In genomic region chr2:229467783-229468182, GRCh38 we compare ENCODE assay signal across 36 cellular contexts.
"Had no signal": no experiment of that assay in that cellular context is flagged by ENCODE, and none has a peak within 500 bp of the region (broad histone marks: within the 10 kb centered on the region; RNA-seq: fewer than 3 reads in every experiment).

No MANE protein-coding gene starts in this region.

- H3K4me1 Mint-ChIP-seq: activated B cell treated with CpG ODN at 0.5 μM for 24 hours; activated CD4-positive, alpha-beta T cell treated with anti-CD3 and anti-CD28 coated beads, Interleukin-2, amount 10 ng/mL, durations not matched to agents 24 days and 14 days; activated naive CD8-positive, alpha-beta T cell treated with anti-CD3 and anti-CD28 coated beads for 36 hours; activated T-helper 17 cell treated with anti-CD3 and anti-CD28 coated beads, Interleukin-2, amount 50 U/mL, for 72 hours; central memory CD8-positive, alpha-beta T cell had no signal

- H3K27ac Mint-ChIP-seq: activated B cell treated with CpG ODN at 0.5 μM for 24 hours; activated CD4-positive, alpha-beta memory T cell treated with anti-CD3 and anti-CD28 coated beads for 36 hours; activated CD4-positive, alpha-beta T cell treated with anti-CD3 and anti-CD28 coated beads, Interleukin-2, amount 10 ng/mL, durations not matched to agents 24 days and 14 days; activated CD8-positive, alpha-beta T cell treated with anti-CD3 and anti-CD28 coated beads for 36 hours; activated naive CD4-positive, alpha-beta T cell treated with anti-CD3 and anti-CD28 coated beads for 36 hours; activated naive CD4-positive, alpha-beta T cell treated with anti-CD3 and anti-CD28 coated beads, Interleukin-2, amount 50 U/mL, for 72 hours; activated naive CD8-positive, alpha-beta T cell treated with anti-CD3 and anti-CD28 coated beads for 36 hours; activated T-cell treated with anti-CD3 and anti-CD28 coated beads, Interleukin-2, amount 50 U/mL, for 72 hours; activated T-helper 1 cell treated with anti-CD3 and anti-CD28 coated beads, Interleukin-12 subunit alpha, Interleukin-12 subunit beta, Interleukin-2, Interleukin-4 antibody, amounts not matched to agents 30 ng/mL and 10 ng/mL and 1 ng/mL, durations not matched to agents 14 hours and 24 hours and 36 hours; activated T-helper 17 cell treated with anti-CD3 and anti-CD28 coated beads, Interleukin-2, amount 50 U/mL, for 72 hours; T-helper 1 cell treated with Interleukin-12 subunit alpha and Interleukin-12 subunit beta and Interleukin-4 antibody, amounts not matched to agents 30 μg/mL and 1 μg/mL, for 36 hours; T-helper 2 cell treated with Interferon-gamma antibody and Interleukin-4, amounts not matched to agents 5 μg/mL and 100 μg/mL, for 36 hours had no signal

- H3K9me3 Mint-ChIP-seq: activated CD4-positive, alpha-beta memory T cell treated with anti-CD3 and anti-CD28 coated beads for 36 hours; activated CD4-positive, alpha-beta T cell treated with anti-CD3 and anti-CD28 coated beads, Interleukin-2, amount 10 ng/mL, durations not matched to agents 24 days and 14 days; activated CD8-positive, alpha-beta T cell treated with anti-CD3 and anti-CD28 coated beads for 36 hours; T-helper 1 cell treated with Interleukin-12 subunit alpha and Interleukin-12 subunit beta and Interleukin-4 antibody, amounts not matched to agents 30 μg/mL and 1 μg/mL, for 36 hours; T-helper 2 cell treated with Interferon-gamma antibody and Interleukin-4, amounts not matched to agents 5 μg/mL and 100 μg/mL, for 36 hours had no signal

- DNase-seq: activated B cell treated with CpG ODN at 0.5 μM for 24 hours; activated CD4-positive, alpha-beta memory T cell treated with anti-CD3 and anti-CD28 coated beads for 36 hours; activated CD4-positive, alpha-beta T cell treated with anti-CD3 and anti-CD28 coated beads for 4 hours; activated CD4-positive, alpha-beta T cell treated with anti-CD3 and anti-CD28 coated beads, Interleukin-2, amount 10 ng/mL, durations not matched to agents 24 days and 14 days; activated CD4-positive, alpha-beta T cell treated with anti-CD3 and anti-CD28 coated beads, Interleukin-2, amount 50 U/mL, for 1 hour; activated CD4-positive, alpha-beta T cell treated with anti-CD3 and anti-CD28 coated beads, Interleukin-2, amount 50 U/mL, for 4 hours; activated CD4-positive, CD25-positive, alpha-beta regulatory T cell treated with anti-CD3 and anti-CD28 coated beads, Interleukin-2, amount 50 U/mL, for 72 hours; activated CD8-positive, alpha-beta memory T cell treated with anti-CD3 and anti-CD28 coated beads, Interleukin-2, amount 50 U/mL, for 4 hours; activated CD8-positive, alpha-beta T cell treated with anti-CD3 and anti-CD28 coated beads for 36 hours; activated effector memory CD4-positive, alpha-beta T cell treated with anti-CD3 and anti-CD28 coated beads, Interleukin-2, amount 50 U/mL, for 16 hours; activated gamma-delta T cell treated with Interleukin-2 at 50 U/mL for 16 hours; activated naive CD4-positive, alpha-beta T cell; activated naive CD4-positive, alpha-beta T cell treated with anti-CD3 and anti-CD28 coated beads for 36 hours; activated naive CD4-positive, alpha-beta T cell treated with anti-CD3 and anti-CD28 coated beads, Interleukin-2, amount 50 U/mL, for 16 hours; activated naive CD8-positive, alpha-beta T cell treated with anti-CD3 and anti-CD28 coated beads for 36 hours; activated T-cell treated with anti-CD3 and anti-CD28 coated beads for 4 hours; activated T-cell treated with anti-CD3 and anti-CD28 coated beads, Interleukin-2, amount 50 U/mL, for 1 hour; activated T-cell treated with anti-CD3 and anti-CD28 coated beads, Interleukin-2, amount 50 U/mL, for 4 hours; activated T-cell treated with anti-CD3 and anti-CD28 coated beads, Interleukin-2, amount 50 U/mL, for 72 hours; adrenal gland; amniotic stem cell; aorta; caudate nucleus; cerebellar nuclear complex; T-helper 1 cell; T-helper 2 cell; T-helper 9 cell had no signal

- H3K4me3 ChIP-seq: adrenal gland, cardiac muscle cell had no signal

- H3K4me1 ChIP-seq: adrenal gland had no signal

- H3K36me3 Mint-ChIP-seq: activated CD4-positive, alpha-beta memory T cell treated with anti-CD3 and anti-CD28 coated beads for 36 hours; activated naive CD4-positive, alpha-beta T cell treated with anti-CD3 and anti-CD28 coated beads, Interleukin-2, amount 50 U/mL, for 72 hours; activated naive CD8-positive, alpha-beta T cell treated with anti-CD3 and anti-CD28 coated beads for 36 hours had no signal

- H3K27me3 Mint-ChIP-seq: activated CD4-positive, alpha-beta T cell treated with anti-CD3 and anti-CD28 coated beads, Interleukin-2, amount 10 ng/mL, durations not matched to agents 24 days and 14 days; activated CD8-positive, alpha-beta T cell treated with anti-CD3 and anti-CD28 coated beads for 36 hours; brain; central memory CD8-positive, alpha-beta T cell had no signal

- H3K27me3 ChIP-seq: adrenal gland, cardiac muscle cell had no signal

- ATAC-seq: activated CD8-positive, alpha-beta T cell treated with anti-CD3 and anti-CD28 coated beads for 36 hours; activated naive CD4-positive, alpha-beta T cell treated with anti-CD3 and anti-CD28 coated beads, Interleukin-2, amount 50 U/mL, for 72 hours; activated T-cell treated with anti-CD3 and anti-CD28 coated beads, Interleukin-2, amount 50 U/mL, for 4 hours; activated T-cell treated with anti-CD3 and anti-CD28 coated beads, Interleukin-2, amount 50 U/mL, for 72 hours; activated T-helper 17 cell treated with anti-CD3 and anti-CD28 coated beads, Interleukin-2, amount 50 U/mL, for 72 hours had no signal

- H3K9me3 ChIP-seq: adrenal gland had no signal

- H3K36me3 ChIP-seq: adrenal gland, cardiac muscle cell had no signal

- H3K27ac ChIP-seq: adrenal gland, cardiac muscle cell, VCaP had no signal

- H3K4me3 Mint-ChIP-seq: activated B cell treated with CpG ODN at 0.5 μM for 24 hours; activated CD4-positive, alpha-beta memory T cell treated with anti-CD3 and anti-CD28 coated beads for 36 hours; activated CD4-positive, alpha-beta T cell treated with anti-CD3 and anti-CD28 coated beads, Interleukin-2, amount 10 ng/mL, durations not matched to agents 24 days and 14 days; activated CD8-positive, alpha-beta T cell treated with anti-CD3 and anti-CD28 coated beads for 36 hours; activated naive CD4-positive, alpha-beta T cell treated with anti-CD3 and anti-CD28 coated beads for 36 hours; activated naive CD8-positive, alpha-beta T cell treated with anti-CD3 and anti-CD28 coated beads for 36 hours; activated T-cell treated with anti-CD3 and anti-CD28 coated beads, Interleukin-2, amount 50 U/mL, for 4 hours; activated T-cell treated with anti-CD3 and anti-CD28 coated beads, Interleukin-2, amount 50 U/mL, for 72 hours; activated T-helper 1 cell treated with anti-CD3 and anti-CD28 coated beads, Interleukin-12 subunit alpha, Interleukin-12 subunit beta, Interleukin-2, Interleukin-4 antibody, amounts not matched to agents 30 ng/mL and 10 ng/mL and 1 ng/mL, durations not matched to agents 14 hours and 24 hours and 36 hours; activated T-helper 17 cell treated with anti-CD3 and anti-CD28 coated beads, Interleukin-2, amount 50 U/mL, for 72 hours; brain; central memory CD8-positive, alpha-beta T cell; T-helper 1 cell treated with Interleukin-12 subunit alpha and Interleukin-12 subunit beta and Interleukin-4 antibody, amounts not matched to agents 30 μg/mL and 1 μg/mL, for 36 hours; T-helper 2 cell treated with Interferon-gamma antibody and Interleukin-4, amounts not matched to agents 5 μg/mL and 100 μg/mL, for 36 hours had no signal
